In the genomic region with DNA sequence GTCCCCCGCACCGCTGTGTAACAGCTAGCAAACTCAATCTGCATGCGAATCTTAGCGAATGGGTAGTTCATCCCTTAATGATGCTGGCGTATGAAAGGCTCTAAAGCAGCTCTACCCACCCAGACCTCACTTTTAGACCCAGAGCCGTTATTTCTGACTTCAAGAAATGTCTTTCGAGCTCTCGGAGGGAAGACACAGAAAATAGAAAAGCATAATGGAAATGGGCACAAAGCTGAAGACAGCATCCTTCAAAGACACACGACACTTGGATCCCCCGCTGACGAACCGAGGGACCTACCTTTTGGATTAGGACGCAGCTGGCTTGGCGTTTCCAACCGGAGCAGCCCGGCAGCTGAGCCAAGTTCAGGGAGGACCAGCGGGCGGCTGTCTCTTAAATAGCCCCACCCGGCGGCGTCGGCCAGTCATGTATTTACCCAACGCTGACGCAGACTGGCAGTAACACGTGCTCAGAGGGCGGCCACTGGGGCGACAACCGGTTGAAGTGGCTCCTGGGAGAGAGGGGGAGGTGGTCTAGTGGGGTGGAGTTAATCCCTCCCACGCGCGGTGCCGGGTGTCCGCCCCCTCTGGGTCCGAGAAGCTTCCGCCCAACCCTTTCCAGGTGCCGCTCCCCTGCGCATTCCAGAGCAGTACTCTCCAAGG, we compare ENCODE assay signal across 9 cellular contexts. TPM values are rescaled to one million over a fixed set of nuclear protein-coding genes. Genes with fewer than 3 reads are reported as not detected.
A peak's percentile ranks its signal among the peaks of the same experiment; 100 is the strongest.
DNase-seq lines count a peak whose midpoint lies in the region; ATAC-seq and TF ChIP-seq lines count a peak whose summit lies in the region.
"Had no signal": no experiment of that assay in that cellular context is flagged by ENCODE, and none has a peak within 500 bp of the region (broad histone marks: within the 10 kb centered on the region; RNA-seq: fewer than 3 reads in every experiment).

No MANE protein-coding gene starts in this region.

- H3K27me3 Mint-ChIP-seq in activated T-cell treated with anti-CD3 and anti-CD28 coated beads, Interleukin-2, amount 50 U/mL, for 24 hours: peaks cover 89% of the 10 kb centered on the region

- CTCF ChIA-PET in HEK293 (lab: Yijun Ruan, JAX): interaction anchor here (1.3 kb wide), 1 partner anchor 17 kb away, joined by 3 read pairs; no protein-coding TSS in a partner anchor

- H3K27ac Mint-ChIP-seq in activated T-cell treated with anti-CD3 and anti-CD28 coated beads, Interleukin-2, amount 50 U/mL, for 24 hours: no peak overlapping the region

- no peaks in the 10 kb centered on the region for H3K9me3 Mint-ChIP-seq in activated T-cell treated with anti-CD3 and anti-CD28 coated beads, Interleukin-2, amount 50 U/mL, for 24 hours

- peak overlapping the region; percentile 20 for H3K4me3 Mint-ChIP-seq in activated T-cell treated with anti-CD3 and anti-CD28 coated beads, Interleukin-2, amount 50 U/mL, for 24 hours

- no peaks in the 10 kb centered on the region for H3K9me3 ChIP-seq in HEK293 (ENCODE audit: control insufficient read depth, insufficient read depth, low read depth, low read length)

- H3K4me3 ChIP-seq in HEK293 (ENCODE audit: low read depth, low read length): no peak overlapping the region

- DNase-seq in activated T-cell treated with anti-CD3 and anti-CD28 coated beads, Interleukin-2, amount 50 U/mL, for 24 hours: peak; percentile 47
- DNase-seq in left ventricle myocardium superior (peak; percentile 43), DMS79 (lab: John Stamatoyannopoulos, UW) (no peak), H4 (ENCODE audit: low spot score) (no peak), ACHN (no peak)
- peak; percentile 44 for DNase-seq in stimulated activated CD4-positive, alpha-beta T cell treated with anti-CD3 and anti-CD28 coated beads, Interleukin-15, amount 100 ng/mL, for 24 hours
- DNase-seq: aorta, NCI-H526 treated with DMSO at 0.1 percent for 48 hours had no signal

- in situ Hi-C loops in ACHN (cut with HindIII; ENCODE audit: low pct_ligation_motif_present, low pct_unique_long_range_greater_than_20kb, low sequenced_read_pairs): no loop called here

- POLR2A ChIA-PET in HEK293 (lab: Yijun Ruan, JAX): no interaction called here

- peaks cover 20% of the 10 kb centered on the region for H3K4me1 Mint-ChIP-seq in activated T-cell treated with anti-CD3 and anti-CD28 coated beads, Interleukin-2, amount 50 U/mL, for 24 hours (ENCODE audit: low read depth)

- H3K4me1 ChIP-seq in HEK293 (ENCODE audit: control insufficient read depth, insufficient read depth, low read length): no peaks in the 10 kb centered on the region

- TF ChIP-seq CTCF in HEK293 (tag by site-specific recombination; IDR thresholded peaks at IDR 0.05): no peak

- H3K27ac ChIP-seq in HEK293 (ENCODE audit: extremely low read depth, low read depth, low read length): no peak overlapping the region

- intact Hi-C loops in left ventricle myocardium superior (cut with micrococcal nuclease): no loop called here

- peak; percentile 45 for ATAC-seq in left ventricle myocardium superior

- H3K36me3 ChIP-seq in HEK293 (ENCODE audit: control insufficient read depth in 2 of 2, insufficient read depth in 1 of 2, low read length in 2 of 2): no peaks in the 10 kb centered on the region

- H3K36me3 Mint-ChIP-seq in activated T-cell treated with anti-CD3 and anti-CD28 coated beads, Interleukin-2, amount 50 U/mL, for 24 hours (ENCODE audit: low read depth): no peaks in the 10 kb centered on the region

TF ChIP-seq in HEK293, 187 proteins besides CTCF, POLR2A, EP300 and RAD21 (continues in another document):
- TF ChIP-seq ZFP69B (tag by site-specific recombination; IDR thresholded peaks at IDR 0.05): no peak
- no peak for TF ChIP-seq REPIN1 (tag by site-specific recombination; IDR thresholded peaks at IDR 0.05; ENCODE audit: low read depth)
- TF ChIP-seq ZNF416 (tag by site-specific recombination; IDR thresholded peaks at IDR 0.05): no peak
- TF ChIP-seq ZFHX2 (tag by site-specific recombination; conservative IDR thresholded peaks at IDR 0.05): 0 out of 2 replicates have a peak, but pooled peaks have one; percentile 15
- TF ChIP-seq PRDM1 (tag by site-specific recombination; IDR thresholded peaks at IDR 0.05): no peak
- no peak for TF ChIP-seq GLIS1 (tag by site-specific recombination; IDR thresholded peaks at IDR 0.05)
- peak; percentile 93 for TF ChIP-seq KLF1 (tag by site-specific recombination; IDR thresholded peaks at IDR 0.05)
- TF ChIP-seq, protein P1, sequence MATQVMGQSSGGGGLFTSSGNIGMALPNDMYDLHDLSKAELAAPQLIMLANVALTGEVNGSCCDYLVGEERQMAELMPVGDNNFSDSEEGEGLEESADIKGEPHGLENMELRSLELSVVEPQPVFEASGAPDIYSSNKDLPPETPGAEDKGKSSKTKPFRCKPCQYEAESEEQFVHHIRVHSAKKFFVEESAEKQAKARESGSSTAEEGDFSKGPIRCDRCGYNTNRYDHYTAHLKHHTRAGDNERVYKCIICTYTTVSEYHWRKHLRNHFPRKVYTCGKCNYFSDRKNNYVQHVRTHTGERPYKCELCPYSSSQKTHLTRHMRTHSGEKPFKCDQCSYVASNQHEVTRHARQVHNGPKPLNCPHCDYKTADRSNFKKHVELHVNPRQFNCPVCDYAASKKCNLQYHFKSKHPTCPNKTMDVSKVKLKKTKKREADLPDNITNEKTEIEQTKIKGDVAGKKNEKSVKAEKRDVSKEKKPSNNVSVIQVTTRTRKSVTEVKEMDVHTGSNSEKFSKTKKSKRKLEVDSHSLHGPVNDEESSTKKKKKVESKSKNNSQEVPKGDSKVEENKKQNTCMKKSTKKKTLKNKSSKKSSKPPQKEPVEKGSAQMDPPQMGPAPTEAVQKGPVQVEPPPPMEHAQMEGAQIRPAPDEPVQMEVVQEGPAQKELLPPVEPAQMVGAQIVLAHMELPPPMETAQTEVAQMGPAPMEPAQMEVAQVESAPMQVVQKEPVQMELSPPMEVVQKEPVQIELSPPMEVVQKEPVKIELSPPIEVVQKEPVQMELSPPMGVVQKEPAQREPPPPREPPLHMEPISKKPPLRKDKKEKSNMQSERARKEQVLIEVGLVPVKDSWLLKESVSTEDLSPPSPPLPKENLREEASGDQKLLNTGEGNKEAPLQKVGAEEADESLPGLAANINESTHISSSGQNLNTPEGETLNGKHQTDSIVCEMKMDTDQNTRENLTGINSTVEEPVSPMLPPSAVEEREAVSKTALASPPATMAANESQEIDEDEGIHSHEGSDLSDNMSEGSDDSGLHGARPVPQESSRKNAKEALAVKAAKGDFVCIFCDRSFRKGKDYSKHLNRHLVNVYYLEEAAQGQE (tag by site-specific recombination; IDR thresholded peaks at IDR 0.05): 0 out of 2 replicates have a peak, but pooled peaks have one; percentile 40
- 0 out of 2 replicates have a peak, but pooled peaks have one; percentile 17 for TF ChIP-seq SP2 (tag by site-specific recombination; IDR thresholded peaks at IDR 0.05)
- no peak for TF ChIP-seq ZBTB1 (tag by site-specific recombination; IDR thresholded peaks at IDR 0.05)
- no peak for TF ChIP-seq ZNF521 (tag by site-specific recombination; IDR thresholded peaks at IDR 0.05)
- 0 out of 2 replicates have a peak, but pooled peaks have one; percentile 15 for TF ChIP-seq SCRT2 (tag by site-specific recombination; IDR thresholded peaks at IDR 0.05)
- no peak for TF ChIP-seq ZNF48 (tag by site-specific recombination; IDR thresholded peaks at IDR 0.05)
- no peak for TF ChIP-seq GLI4 (tag by site-specific recombination; IDR thresholded peaks at IDR 0.05)
- TF ChIP-seq ZNF184 (tag by site-specific recombination; IDR thresholded peaks at IDR 0.05): no peak
- TF ChIP-seq EGR2 (tag by site-specific recombination; IDR thresholded peaks at IDR 0.05; ENCODE audit: low read depth): 0 out of 2 replicates have a peak, but pooled peaks have one; percentile 35
- TF ChIP-seq ZNF175 (tag by site-specific recombination; IDR thresholded peaks at IDR 0.05): no peak
- TF ChIP-seq, protein P2, sequence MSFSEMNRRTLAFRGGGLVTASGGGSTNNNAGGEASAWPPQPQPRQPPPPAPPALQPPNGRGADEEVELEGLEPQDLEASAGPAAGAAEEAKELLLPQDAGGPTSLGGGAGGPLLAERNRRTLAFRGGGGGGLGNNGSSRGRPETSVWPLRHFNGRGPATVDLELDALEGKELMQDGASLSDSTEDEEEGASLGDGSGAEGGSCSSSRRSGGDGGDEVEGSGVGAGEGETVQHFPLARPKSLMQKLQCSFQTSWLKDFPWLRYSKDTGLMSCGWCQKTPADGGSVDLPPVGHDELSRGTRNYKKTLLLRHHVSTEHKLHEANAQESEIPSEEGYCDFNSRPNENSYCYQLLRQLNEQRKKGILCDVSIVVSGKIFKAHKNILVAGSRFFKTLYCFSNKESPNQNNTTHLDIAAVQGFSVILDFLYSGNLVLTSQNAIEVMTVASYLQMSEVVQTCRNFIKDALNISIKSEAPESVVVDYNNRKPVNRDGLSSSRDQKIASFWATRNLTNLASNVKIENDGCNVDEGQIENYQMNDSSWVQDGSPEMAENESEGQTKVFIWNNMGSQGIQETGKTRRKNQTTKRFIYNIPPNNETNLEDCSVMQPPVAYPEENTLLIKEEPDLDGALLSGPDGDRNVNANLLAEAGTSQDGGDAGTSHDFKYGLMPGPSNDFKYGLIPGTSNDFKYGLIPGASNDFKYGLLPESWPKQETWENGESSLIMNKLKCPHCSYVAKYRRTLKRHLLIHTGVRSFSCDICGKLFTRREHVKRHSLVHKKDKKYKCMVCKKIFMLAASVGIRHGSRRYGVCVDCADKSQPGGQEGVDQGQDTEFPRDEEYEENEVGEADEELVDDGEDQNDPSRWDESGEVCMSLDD (tag by site-specific recombination; IDR thresholded peaks at IDR 0.05): no peak
- TF ChIP-seq, protein P3, sequence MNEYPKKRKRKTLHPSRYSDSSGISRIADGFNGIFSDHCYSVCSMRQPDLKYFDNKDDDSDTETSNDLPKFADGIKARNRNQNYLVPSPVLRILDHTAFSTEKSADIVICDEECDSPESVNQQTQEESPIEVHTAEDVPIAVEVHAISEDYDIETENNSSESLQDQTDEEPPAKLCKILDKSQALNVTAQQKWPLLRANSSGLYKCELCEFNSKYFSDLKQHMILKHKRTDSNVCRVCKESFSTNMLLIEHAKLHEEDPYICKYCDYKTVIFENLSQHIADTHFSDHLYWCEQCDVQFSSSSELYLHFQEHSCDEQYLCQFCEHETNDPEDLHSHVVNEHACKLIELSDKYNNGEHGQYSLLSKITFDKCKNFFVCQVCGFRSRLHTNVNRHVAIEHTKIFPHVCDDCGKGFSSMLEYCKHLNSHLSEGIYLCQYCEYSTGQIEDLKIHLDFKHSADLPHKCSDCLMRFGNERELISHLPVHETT (tag by site-specific recombination; IDR thresholded peaks at IDR 0.05): no peak

RNA-seq across cellular contexts. Expression of a gene that starts 1.5 kb away (rescaled TPM):
- total RNA-seq in left ventricle myocardium superior: not detected
- not detected in 2 replicates for total RNA-seq in H4 (2014; rRNA removed; shearing (Covaris generic))
- total RNA-seq: aorta had no signal

Comparison
In these comparisons a context has a peak if more than half of its experiments do, and no peak if none do; other contexts are left out.
1. DNase-seq: peak in activated T-cell treated with anti-CD3 and anti-CD28 coated beads, Interleukin-2, amount 50 U/mL, for 24 hours (single experiment), left ventricle myocardium superior (single experiment) and stimulated activated CD4-positive, alpha-beta T cell treated with anti-CD3 and anti-CD28 coated beads, Interleukin-15, amount 100 ng/mL, for 24 hours (single experiment); none in DMS79 (single experiment), H4 (single experiment) and ACHN (single experiment).